Comparison of ENCODE assay signal across 8 cellular contexts in the genomic region with DNA sequence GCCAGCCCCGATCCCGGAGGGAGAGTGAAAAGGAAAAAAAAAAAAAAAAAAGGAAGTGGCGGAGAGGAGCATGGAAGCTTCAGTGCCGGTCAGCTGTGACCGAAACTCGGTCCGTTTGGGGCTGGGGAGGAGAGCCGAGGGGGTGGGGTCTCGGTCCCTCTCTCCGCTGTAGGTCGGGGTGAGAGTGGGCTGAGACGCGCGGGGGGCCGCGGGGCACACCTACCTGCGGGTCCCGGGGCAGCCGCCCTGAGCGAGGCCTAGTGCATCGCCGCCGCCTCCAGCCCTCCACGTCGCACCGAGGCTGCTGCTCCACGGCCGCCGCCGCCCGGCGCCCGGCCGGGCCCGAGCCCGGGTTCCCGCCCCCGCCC. TPM values are rescaled to one million over a fixed set of nuclear protein-coding genes. Genes with fewer than 3 reads are reported as not detected.
DNase-seq lines count a peak whose midpoint lies in the region; ATAC-seq and TF ChIP-seq lines count a peak whose summit lies in the region.

No MANE protein-coding gene starts in this region.

- TF ChIP-seq CTCF in BE2C (IDR thresholded peaks at IDR 0.05; ENCODE audit: low read depth, low read length) (no peak), coronary artery (IDR thresholded peaks at IDR 0.05) (no peak), lower lobe of right lung (IDR thresholded peaks at IDR 0.05) (no peak)

- ATAC-seq in GM18858 (IDR thresholded peaks at IDR 0.05; ENCODE audit: unreplicated experiment) (peak; percentile 36), HG03103 (IDR thresholded peaks at IDR 0.05; ENCODE audit: low read depth, unreplicated experiment) (peak; percentile 55), lower lobe of right lung (peak; percentile 82 to 83)
- peak; percentile 82 for ATAC-seq in stimulated activated naive CD8-positive, alpha-beta T cell treated with anti-CD3 and anti-CD28 coated beads, Interleukin-15, amount 100 ng/mL, for 72 hours

- H3K4me1 ChIP-seq in BE2C (no peaks in the 10 kb centered on the region), SJSA1 (replicated peaks) (peaks cover 22% of the 10 kb centered on the region), lower lobe of right lung (peaks cover 53% of the 10 kb centered on the region)

- H3K9me3 Mint-ChIP-seq in stimulated activated naive CD8-positive, alpha-beta T cell treated with anti-CD3 and anti-CD28 coated beads, Interleukin-15, amount 100 ng/mL, for 72 hours, result no peaks in the 10 kb centered on the region

- H3K9me3 ChIP-seq in BE2C (no peaks in the 10 kb centered on the region), SJSA1 (replicated peaks) (no peaks in the 10 kb centered on the region), lower lobe of right lung (no peaks in the 10 kb centered on the region)

- H3K27ac ChIP-seq in SJSA1 (peak overlapping the region; percentile 94), coronary artery (peak overlapping the region; percentile 94 to 97), lower lobe of right lung (peak overlapping the region; percentile 90)

- H3K27ac Mint-ChIP-seq in stimulated activated naive CD8-positive, alpha-beta T cell treated with anti-CD3 and anti-CD28 coated beads, Interleukin-15, amount 100 ng/mL, for 72 hours, result peak overlapping the region; percentile 100

- H3K4me3 Mint-ChIP-seq in stimulated activated naive CD8-positive, alpha-beta T cell treated with anti-CD3 and anti-CD28 coated beads, Interleukin-15, amount 100 ng/mL, for 72 hours, result peak overlapping the region; percentile 99

- H3K27me3 Mint-ChIP-seq in stimulated activated naive CD8-positive, alpha-beta T cell treated with anti-CD3 and anti-CD28 coated beads, Interleukin-15, amount 100 ng/mL, for 72 hours, result no peaks in the 10 kb centered on the region

- peaks cover 37% of the 10 kb centered on the region for H3K4me1 Mint-ChIP-seq in stimulated activated naive CD8-positive, alpha-beta T cell treated with anti-CD3 and anti-CD28 coated beads, Interleukin-15, amount 100 ng/mL, for 72 hours

- H3K27me3 ChIP-seq in BE2C, result no peaks in the 10 kb centered on the region
- no peaks in the 10 kb centered on the region for H3K27me3 ChIP-seq in SJSA1 (replicated peaks)
- H3K27me3 ChIP-seq in lower lobe of right lung (ENCODE audit: low read depth), result no peaks in the 10 kb centered on the region

- peak; percentile 30 for DNase-seq in BE2C
- DNase-seq in SJSA1 (ENCODE audit: low read depth in 1 of 2, low spot score in 2 of 2), result no peak
- peak; percentile 76 for DNase-seq in coronary artery (ENCODE audit: low spot score)
- DNase-seq in lower lobe of right lung, result peak; percentile 75
- DNase-seq in stimulated activated naive CD8-positive, alpha-beta T cell treated with anti-CD3 and anti-CD28 coated beads, Interleukin-15, amount 100 ng/mL, for 72 hours, result no peak
- no peak for DNase-seq in globus pallidus (ENCODE audit: low spot score)

- intact Hi-C loops in lower lobe of right lung (cut with DNase I), result no loop called here

- H3K4me3 ChIP-seq in BE2C (ENCODE audit: low read depth, low read length), result peak overlapping the region; percentile 88
- H3K4me3 ChIP-seq in SJSA1, result peak overlapping the region; percentile 91
- H3K4me3 ChIP-seq in coronary artery, result peak overlapping the region; percentile 85
- H3K4me3 ChIP-seq in lower lobe of right lung, result peak overlapping the region; percentile 63

- H3K36me3 ChIP-seq in BE2C, result no peaks in the 10 kb centered on the region
- H3K36me3 ChIP-seq in SJSA1, result peaks cover 6% of the 10 kb centered on the region
- H3K36me3 ChIP-seq in lower lobe of right lung, result no peaks in the 10 kb centered on the region

RNA-seq across cellular contexts. Expression of a gene that starts 0.5 kb away (rescaled TPM):
- polyA plus RNA-seq in BE2C (2012; ENCODE audit: insufficient read depth, insufficient read length, low read depth), result 10.3 TPM
- 27.3 and 32.8 TPM in 2 replicates for total RNA-seq in SJSA1 (2014; rRNA removed; shearing (Covaris generic))
- 26.7 TPM for total RNA-seq in lower lobe of right lung

Comparison
In these comparisons a context has a peak if more than half of its experiments do, and no peak if none do; other contexts are left out.
1. DNase-seq: peak in BE2C (single experiment), coronary artery (single experiment) and lower lobe of right lung (single experiment); none in SJSA1 (0 of 2), stimulated activated naive CD8-positive, alpha-beta T cell treated with anti-CD3 and anti-CD28 coated beads, Interleukin-15, amount 100 ng/mL, for 72 hours (0 of 2) and globus pallidus (single experiment).
2. Peak in every context shown above with its lines, with median percentiles within 50 percentile points of each other: H3K4me3 ChIP-seq, ATAC-seq and H3K27ac ChIP-seq.